In genomic region chr2:236177967-236178909, GRCh38 we compare ENCODE assay signal across 8 cellular contexts. TPM values are rescaled to one million over a fixed set of nuclear protein-coding genes. Genes with fewer than 3 reads are reported as not detected.
DNase-seq lines count a peak whose midpoint lies in the region; ATAC-seq lines count a peak whose summit lies in the region.

No MANE protein-coding gene starts in this region.

- ATAC-seq in sciatic nerve, result peak; percentile 72

- intact Hi-C loops in sciatic nerve (cut with DNase I), result no loop called here

- DNase-seq in activated naive CD4-positive, alpha-beta T cell treated with Interleukin-2 at 50 U/mL for 16 hours, result peak; percentile 12
- no peak for DNase-seq in activated naive CD4-positive, alpha-beta T cell (lab: John Stamatoyannopoulos, UW)
- peak; percentile 50 for DNase-seq in NCI-H446 treated with DMSO at 0.1 percent for 48 hours (lab: John Stamatoyannopoulos, UW)
- DNase-seq in amniotic epithelial cell (ENCODE audit: low read depth), result peak; percentile 24
- peak; percentile 82 for DNase-seq in hepatic stellate cell (ENCODE audit: low spot score)
- peak; percentile 60 for DNase-seq in sciatic nerve (ENCODE audit: low spot score)
- DNase-seq in SHP77 (lab: John Stamatoyannopoulos, UW), result no peak
- DNase-seq in RPMI8226, result no peak

RNA-seq across cellular contexts. Expression of gene GBX2, which starts 10.1 kb away (rescaled TPM):
- total RNA-seq in sciatic nerve, result not detected

Comparison
In these comparisons a context has a peak if more than half of its experiments do, and no peak if none do; other contexts are left out.
1. DNase-seq: peak in activated naive CD4-positive, alpha-beta T cell treated with Interleukin-2 at 50 U/mL for 16 hours (single experiment), NCI-H446 treated with DMSO at 0.1 percent for 48 hours (single experiment), amniotic epithelial cell (single experiment), hepatic stellate cell (single experiment) and sciatic nerve (single experiment); none in activated naive CD4-positive, alpha-beta T cell (0 of 4), SHP77 (0 of 2) and RPMI8226 (single experiment).